Comparison of ENCODE assay signal across 8 cellular contexts in the genomic region with DNA sequence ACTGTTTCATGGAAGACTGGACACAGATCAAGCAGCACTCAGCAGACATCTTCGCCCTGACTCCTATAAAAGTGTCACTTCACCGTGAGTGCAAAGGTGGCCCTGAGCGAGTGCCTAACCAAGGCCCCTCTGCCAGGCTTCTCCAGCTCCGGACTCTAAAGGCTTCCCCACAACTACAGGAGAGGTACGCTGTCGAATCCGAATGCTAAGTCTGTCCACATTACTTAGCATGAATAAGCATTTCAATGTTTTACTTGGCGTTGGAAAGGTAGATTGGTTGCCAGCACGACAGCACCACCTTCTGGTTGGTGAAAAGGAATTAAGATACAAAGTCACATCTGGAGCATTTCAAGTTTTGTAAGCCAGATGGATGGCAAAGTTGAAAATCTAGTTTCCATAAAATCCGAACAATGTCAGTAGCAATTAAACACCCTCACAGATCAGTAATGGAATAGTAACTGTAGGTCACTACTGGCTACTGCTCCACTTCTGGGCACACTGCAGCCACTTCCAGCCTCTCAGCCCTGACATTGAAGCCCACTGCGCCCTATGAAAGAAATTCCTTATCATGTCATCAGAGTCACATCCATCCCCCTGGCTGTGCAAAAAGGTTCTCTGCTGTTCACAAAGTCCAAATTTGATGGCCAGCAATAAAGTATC.
DNase-seq lines count a peak whose midpoint lies in the region; ATAC-seq and TF ChIP-seq lines count a peak whose summit lies in the region.

No MANE protein-coding gene starts in this region.

- peak overlapping the region; percentile 84 for H3K4me2 ChIP-seq in mesenchymal stem cell (ENCODE audit: low read length, poor library complexity, severe bottlenecking)

- H3K9me3 ChIP-seq in endodermal cell (ENCODE audit: control insufficient read depth, low read length) = peaks cover 9% of the 10 kb centered on the region
- no peaks in the 10 kb centered on the region for H3K9me3 ChIP-seq in mesenchymal stem cell (ENCODE audit: control insufficient read depth, low read length)

- H3K27me3 ChIP-seq in endodermal cell (ENCODE audit: control insufficient read depth, insufficient read depth, low read length, poor library complexity, severe bottlenecking) (no peaks in the 10 kb centered on the region), mesenchymal stem cell (ENCODE audit: control insufficient read depth in 1 of 2, insufficient read depth in 1 of 2, low read length in 2 of 2) (no peaks in the 10 kb centered on the region)

- no peak overlapping the region for H2BK5ac ChIP-seq in mesenchymal stem cell (ENCODE audit: low read depth, low read length, poor library complexity, severe bottlenecking)

- H2AFZ ChIP-seq in mesenchymal stem cell (ENCODE audit: low read depth, low read length) = peak overlapping the region; percentile 64

- no peak overlapping the region for H2BK15ac ChIP-seq in mesenchymal stem cell (ENCODE audit: low read depth, poor library complexity, severe bottlenecking)

- H2BK120ac ChIP-seq in mesenchymal stem cell (ENCODE audit: low read depth, low read length) = no peak overlapping the region

- TF ChIP-seq CTCF in endodermal cell (conservative IDR thresholded peaks at IDR 0.05) = peak; percentile 87

- H3K27ac ChIP-seq in endodermal cell (ENCODE audit: low read depth, low read length) (no peak overlapping the region), mesenchymal stem cell (ENCODE audit: low read length, poor library complexity, severe bottlenecking) (peak overlapping the region; percentile 57)

- DNase-seq in COLO668 (lab: John Stamatoyannopoulos, UW; ENCODE audit: unreplicated experiment) (peak; percentile 58), NCI-H526 treated with DMSO at 0.1 percent for 48 hours (lab: John Stamatoyannopoulos, UW) (peak; percentile 75), endodermal cell (peak; percentile 87), mesenchymal stem cell (peak; percentile 86)
- DNase-seq in activated CD4-positive, alpha-beta T cell treated with anti-CD3 and anti-CD28 coated beads, Interleukin-2, amount 50 U/mL, for 48 hours = peak; percentile 43 to 64
- peak; percentile 11 to 27 for DNase-seq in stimulated activated CD8-positive, alpha-beta memory T cell treated with anti-CD3 and anti-CD28 coated beads, Interleukin-2, amount 100 ng/mL, for 48 hours (ENCODE audit: low read depth in 2 of 2)

- no peak overlapping the region for H4K91ac ChIP-seq in mesenchymal stem cell (ENCODE audit: low read length)

- H2AK5ac ChIP-seq in mesenchymal stem cell (ENCODE audit: low read length, severe bottlenecking) = peak overlapping the region; percentile 10

- H3K27me3 Mint-ChIP-seq in endodermal cell (ENCODE audit: insufficient read depth) = no peaks in the 10 kb centered on the region

- H3K79me1 ChIP-seq in mesenchymal stem cell (replicated peaks; ENCODE audit: low read length, poor library complexity, severe bottlenecking) = peaks cover 9% of the 10 kb centered on the region

- no peak overlapping the region for H3K23ac ChIP-seq in mesenchymal stem cell (ENCODE audit: low read length in 2 of 2)

- H3K14ac ChIP-seq in mesenchymal stem cell (ENCODE audit: low read length in 2 of 2) = no peak overlapping the region

- H3K36me3 ChIP-seq in endodermal cell (ENCODE audit: control insufficient read depth, insufficient read depth, low read length) (peaks cover 14% of the 10 kb centered on the region), mesenchymal stem cell (ENCODE audit: control insufficient read depth in 1 of 2, insufficient read depth in 2 of 2, low read depth in 1 of 2, low read length in 2 of 2) (peaks cover 5 to 13% of the 10 kb centered on the region in 2 experiments)

- H3K9me3 Mint-ChIP-seq in endodermal cell = peaks cover 13% of the 10 kb centered on the region

- no peak overlapping the region for H3K4ac ChIP-seq in mesenchymal stem cell (ENCODE audit: low read depth in 1 of 2, low read length in 2 of 2)

- peak overlapping the region in 1 of 2 experiments; percentile 54 for H2BK12ac ChIP-seq in mesenchymal stem cell (ENCODE audit: low read length in 2 of 2)

- no peak overlapping the region for H3K4me3 ChIP-seq in endodermal cell (ENCODE audit: low read length)
- H3K4me3 ChIP-seq in mesenchymal stem cell (ENCODE audit: insufficient read depth in 1 of 2, low read depth in 1 of 2, low read length in 2 of 2) = peak overlapping the region in 1 of 2 experiments; percentile 65

- peaks cover 24% of the 10 kb centered on the region for H3K36me3 Mint-ChIP-seq in endodermal cell (ENCODE audit: low read depth)

- H4K8ac ChIP-seq in mesenchymal stem cell (ENCODE audit: low read length) = no peak overlapping the region

- no peak overlapping the region for H3K9ac ChIP-seq in endodermal cell (ENCODE audit: extremely low read depth, low read length, poor library complexity, severe bottlenecking)
- H3K9ac ChIP-seq in mesenchymal stem cell (ENCODE audit: low read length) = peak overlapping the region; percentile 83

- WGBS in endodermal cell (ENCODE audit: insufficient coverage in 1 of 2, insufficient read length in 1 of 2), 2 experiments = 30 to 41% methylated on average over 5 to 11 of the region's 11 CpGs
- WGBS in mesenchymal stem cell = 22% methylated on average over 11 of the region's 11 CpGs

- peak; percentile 67 for ATAC-seq in HG03196 (IDR thresholded peaks at IDR 0.05; ENCODE audit: unreplicated experiment)
- no peak for ATAC-seq in HG02885 (IDR thresholded peaks at IDR 0.05; ENCODE audit: poor library complexity, unreplicated experiment)

- peaks cover 34% of the 10 kb centered on the region for H3K4me1 Mint-ChIP-seq in endodermal cell

- H3K27ac Mint-ChIP-seq in endodermal cell = peak overlapping the region; percentile 79

- H3K18ac ChIP-seq in mesenchymal stem cell (ENCODE audit: low read depth in 1 of 2, low read length in 2 of 2) = peak overlapping the region in 1 of 2 experiments; percentile 65

- H3K4me3 Mint-ChIP-seq in endodermal cell = no peak overlapping the region

- H3K4me1 ChIP-seq in endodermal cell (ENCODE audit: control insufficient read depth, insufficient read depth, low read length) (peaks cover 6% of the 10 kb centered on the region), mesenchymal stem cell (ENCODE audit: control insufficient read depth, insufficient read depth, low read depth, low read length) (peaks cover 5% of the 10 kb centered on the region)

Comparison
In these comparisons a context has a peak if more than half of its experiments do, and no peak if none do; other contexts are left out.
1. DNase-seq: peak in every context shown above with its lines; median percentile 87 in endodermal cell; 86 in mesenchymal stem cell; 75 in NCI-H526 treated with DMSO at 0.1 percent for 48 hours; 58 in COLO668; 54 in activated CD4-positive, alpha-beta T cell treated with anti-CD3 and anti-CD28 coated beads, Interleukin-2, amount 50 U/mL, for 48 hours; 19 in stimulated activated CD8-positive, alpha-beta memory T cell treated with anti-CD3 and anti-CD28 coated beads, Interleukin-2, amount 100 ng/mL, for 48 hours.